In the genomic region with DNA sequence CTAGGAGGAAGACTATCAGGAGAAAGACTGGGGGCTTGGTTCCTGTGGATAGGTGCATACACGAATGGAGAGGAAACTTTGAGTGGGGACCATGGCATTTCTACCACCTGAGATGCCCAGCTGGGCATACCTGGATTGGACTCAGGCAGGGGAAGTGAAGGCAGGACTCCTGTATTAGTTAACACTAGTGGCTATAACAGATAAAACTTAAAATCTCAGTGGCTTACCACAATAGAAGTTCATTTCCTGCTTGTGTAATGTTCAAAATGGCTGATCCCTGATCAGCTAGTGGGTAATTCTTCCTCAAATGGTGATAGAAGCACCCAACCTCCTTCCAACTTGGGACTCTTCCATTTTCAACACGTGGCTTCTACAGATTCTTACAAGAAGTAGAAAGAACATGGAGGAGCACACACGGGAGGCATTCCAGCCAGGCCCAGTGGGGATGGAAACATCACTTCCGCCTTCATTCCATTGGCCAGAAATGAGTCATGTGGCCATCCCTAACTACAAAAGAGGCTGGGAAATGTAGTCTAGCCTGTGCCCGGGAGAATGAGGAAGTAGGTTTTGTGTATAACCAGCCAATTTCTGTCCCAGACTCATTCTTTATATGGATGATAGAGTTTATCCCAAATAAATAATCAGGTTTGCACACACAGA, we compare ENCODE assay signal across 8 cellular contexts.
DNase-seq lines count a peak whose midpoint lies in the region; ATAC-seq and TF ChIP-seq lines count a peak whose summit lies in the region.

No MANE protein-coding gene starts in this region.

- no peaks in the 10 kb centered on the region for H3K36me3 Mint-ChIP-seq in CD8-positive, alpha-beta T cell

- peaks cover 8% of the 10 kb centered on the region for H3K4me1 Mint-ChIP-seq in CD8-positive, alpha-beta T cell (ENCODE audit: low read depth)

- H3K4me1 ChIP-seq in CD8-positive, alpha-beta T cell (ENCODE audit: insufficient read depth, low read length) = peaks cover 10% of the 10 kb centered on the region
- peaks cover 3% of the 10 kb centered on the region for H3K4me1 ChIP-seq in NT2/D1 (ENCODE audit: insufficient read depth, insufficient read length)

- no peaks in the 10 kb centered on the region for H3K9me3 Mint-ChIP-seq in CD8-positive, alpha-beta T cell

- TF ChIP-seq CTCF in CD8-positive, alpha-beta T cell (IDR thresholded peaks at IDR 0.05) = no peak

- H3K9me3 ChIP-seq in CD8-positive, alpha-beta T cell (ENCODE audit: low read length) = no peaks in the 10 kb centered on the region
- no peaks in the 10 kb centered on the region for H3K9me3 ChIP-seq in NT2/D1 (ENCODE audit: insufficient read depth, low read length)

- POLR2A ChIA-PET in CD8-positive, alpha-beta T cell (lab: Charles Lee) = no interaction called here

- peaks cover 4% of the 10 kb centered on the region for H3K27me3 ChIP-seq in CD8-positive, alpha-beta T cell (ENCODE audit: insufficient read depth, low read length)
- H3K27me3 ChIP-seq in NT2/D1 (ENCODE audit: insufficient read depth, insufficient read length) = no peaks in the 10 kb centered on the region

- no peak overlapping the region for H3K4me3 ChIP-seq in CD8-positive, alpha-beta T cell (ENCODE audit: low read depth, low read length)
- H3K4me3 ChIP-seq in NT2/D1 (ENCODE audit: insufficient read length, low read depth) = no peak overlapping the region

- no peak overlapping the region for H3K4me3 Mint-ChIP-seq in CD8-positive, alpha-beta T cell

- peak overlapping the region; percentile 66 for H3K27ac Mint-ChIP-seq in CD8-positive, alpha-beta T cell

- no peak for ATAC-seq in CD8-positive, alpha-beta T cell
- ATAC-seq in GM18867 (IDR thresholded peaks at IDR 0.05; ENCODE audit: unreplicated experiment) (peak; percentile 86), HG03175 (IDR thresholded peaks at IDR 0.05; ENCODE audit: unreplicated experiment) (peak; percentile 83)

- no peak for DNase-seq in CD8-positive, alpha-beta T cell
- peak; percentile 25 for DNase-seq in NT2/D1 (ENCODE audit: low read depth, low spot score)
- peak; percentile 5 for DNase-seq in central memory CD4-positive, alpha-beta T cell
- peak; percentile 96 for DNase-seq in medulla oblongata (ENCODE audit: extremely low spot score)
- DNase-seq in amniotic stem cell (lab: John Stamatoyannopoulos, UW) = no peak
- no peak for DNase-seq in activated CD4-positive, alpha-beta T cell treated with anti-CD3 and anti-CD28 coated beads for 1 hour

- H3K36me3 ChIP-seq in CD8-positive, alpha-beta T cell (ENCODE audit: insufficient read depth, low read length) = no peaks in the 10 kb centered on the region
- H3K36me3 ChIP-seq in NT2/D1 (ENCODE audit: insufficient read depth, insufficient read length, low read length) = no peaks in the 10 kb centered on the region

- no peak overlapping the region for H3K9ac ChIP-seq in NT2/D1 (ENCODE audit: insufficient read length, low read depth)

- H3K27ac ChIP-seq in CD8-positive, alpha-beta T cell (ENCODE audit: low read depth, low read length) = no peak overlapping the region

- intact Hi-C loops in CD8-positive, alpha-beta T cell (cut with DNase I, micrococcal nuclease) = loop anchor here in 1 of 2 experiments (5.0 to 10.0 kb wide), 2 partner anchors 392 to 735 kb away; no protein-coding TSS in a partner anchor

- CTCF ChIA-PET in CD8-positive, alpha-beta T cell (lab: Charles Lee) = interaction anchor here (0.7 to 4.6 kb wide), 16 partner anchors 8 to 734 kb away, joined by 3 to 50 read pairs (median 5); no protein-coding TSS in a partner anchor

- H3K27me3 Mint-ChIP-seq in CD8-positive, alpha-beta T cell (ENCODE audit: low read depth) = peaks cover 4% of the 10 kb centered on the region

Comparison
In these comparisons a context has a peak if more than half of its experiments do, and no peak if none do; other contexts are left out.
1. DNase-seq: peak in NT2/D1 (single experiment), central memory CD4-positive, alpha-beta T cell (single experiment) and medulla oblongata (single experiment); none in CD8-positive, alpha-beta T cell (0 of 7), amniotic stem cell (single experiment) and activated CD4-positive, alpha-beta T cell treated with anti-CD3 and anti-CD28 coated beads for 1 hour (single experiment).